In the genomic region with DNA sequence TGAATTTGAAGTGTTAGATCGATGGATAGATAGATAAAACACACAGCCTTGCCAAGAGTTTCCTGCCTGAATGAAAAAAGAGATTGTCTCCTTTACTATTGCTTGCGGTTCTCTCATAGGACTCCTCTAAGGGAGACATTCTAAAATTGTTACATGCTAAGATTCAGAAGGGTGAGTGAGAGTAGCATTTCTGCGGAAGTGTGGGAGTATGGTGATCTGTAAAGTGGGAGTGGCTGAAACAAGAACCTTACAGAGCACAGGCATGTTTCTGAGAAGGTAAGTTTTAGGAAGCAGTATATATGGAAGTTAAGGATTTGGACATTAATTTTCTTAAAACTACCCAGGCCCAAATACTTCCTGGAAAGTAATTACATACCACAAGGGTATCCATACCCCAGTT, we compare ENCODE assay signal across 19 cellular contexts.
"Had no signal": no experiment of that assay in that cellular context is flagged by ENCODE, and none has a peak within 500 bp of the region (broad histone marks: within the 10 kb centered on the region; RNA-seq: fewer than 3 reads in every experiment).

No MANE protein-coding gene starts in this region.

- H3K9ac ChIP-seq: neural progenitor cell had no signal

- DNase-seq: effector memory CD8-positive, alpha-beta T cell; erythroblast; foreskin melanocyte; head of caudate nucleus; left colon; mucosa of descending colon; natural killer cell; nucleus accumbens; pancreas; right cardiac atrium; small intestine; stimulated activated CD4-positive, alpha-beta T cell treated with anti-CD3 and anti-CD28 coated beads, Interleukin-12 subunit alpha, Interleukin-12 subunit beta, amount 100 ng/mL, for 4 hours; stimulated activated naive CD4-positive, alpha-beta T cell; stomach; substantia nigra; trophoblast cell had no signal

- ATAC-seq: effector memory CD8-positive, alpha-beta T cell; left colon; mucosa of descending colon; natural killer cell; pancreas; right cardiac atrium had no signal

- H3K27ac ChIP-seq: hepatocyte, neural progenitor cell, pancreas, stomach had no signal

- H3K4me3 ChIP-seq: hepatocyte, mucosa of descending colon, neural progenitor cell, pancreas, stomach had no signal

- FAIRE-seq: pancreas, small intestine, urothelium cell line had no signal

- H3K9me3 ChIP-seq: mucosa of descending colon, pancreas, stomach had no signal

- H3K36me3 ChIP-seq: neural progenitor cell had no signal

- H3K4me2 ChIP-seq: hepatocyte, neural progenitor cell had no signal

- H2AFZ ChIP-seq: hepatocyte, neural progenitor cell had no signal

- H3K27me3 ChIP-seq: hepatocyte, neural progenitor cell, pancreas, stomach had no signal
